1 cellular context compared by ENCODE assay signal in genomic region chr9:131847665-131848354, GRCh38.
TF ChIP-seq lines count a peak whose summit lies in the region.

No MANE protein-coding gene starts in this region.

TF ChIP-seq in HEK293, 187 proteins besides CTCF, POLR2A, EP300 and RAD21 (continued from another document):
- TF ChIP-seq ZSCAN4 (tag by site-specific recombination; IDR thresholded peaks at IDR 0.05) = peak; percentile 92
